In the genomic region with DNA sequence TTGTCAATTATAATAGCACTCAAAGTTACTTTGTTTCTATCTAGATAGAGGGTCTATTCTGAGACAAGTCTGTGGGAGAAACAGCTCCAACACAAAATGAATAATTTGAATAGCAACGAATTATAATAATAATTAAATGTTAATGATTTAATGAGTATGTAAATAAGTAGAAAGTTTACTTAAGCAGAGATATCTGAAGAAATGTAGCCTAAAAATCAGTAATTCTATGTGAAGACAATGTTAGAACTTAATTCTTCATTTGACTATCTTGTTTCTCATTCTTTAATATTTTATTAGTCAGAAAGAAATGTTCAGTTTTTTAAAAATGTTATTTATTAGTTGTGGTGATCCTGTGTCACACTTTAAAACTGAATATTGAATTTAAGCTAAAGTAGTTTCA, we compare ENCODE assay signal across 33 cellular contexts.
"Had no signal": no experiment of that assay in that cellular context is flagged by ENCODE, and none has a peak within 500 bp of the region (broad histone marks: within the 10 kb centered on the region; RNA-seq: fewer than 3 reads in every experiment).

No MANE protein-coding gene starts in this region.

- H3K36me3 ChIP-seq: ascending aorta, breast epithelium had no signal

- ATAC-seq: activated CD4-positive, alpha-beta T cell treated with anti-CD3 and anti-CD28 coated beads for 36 hours; activated CD8-positive, alpha-beta memory T cell treated with anti-CD3 and anti-CD28 coated beads, Interleukin-2, amount 10 ng/mL, durations not matched to agents 7 days and 5 days; activated CD8-positive, alpha-beta T cell treated with anti-CD3 and anti-CD28 coated beads, Interleukin-2, amount 10 ng/mL, durations not matched to agents 7 days and 5 days; activated naive CD4-positive, alpha-beta T cell treated with anti-CD3 and anti-CD28 coated beads, Interleukin-2, amount 50 U/mL, for 72 hours; esophagus mucosa; heart left ventricle; T-helper 17 cell had no signal

- H3K27ac Mint-ChIP-seq: activated B cell treated with CpG ODN at 0.5 μM for 24 hours; activated CD4-positive, alpha-beta memory T cell treated with anti-CD3 and anti-CD28 coated beads for 36 hours; activated CD4-positive, alpha-beta T cell treated with anti-CD3 and anti-CD28 coated beads for 36 hours; activated CD4-positive, alpha-beta T cell treated with anti-CD3 and anti-CD28 coated beads, Interleukin-2, amount 10 ng/mL, durations not matched to agents 24 days and 14 days; activated CD8-positive, alpha-beta memory T cell treated with anti-CD3 and anti-CD28 coated beads, Interleukin-2, amount 10 ng/mL, durations not matched to agents 7 days and 5 days; activated CD8-positive, alpha-beta T cell treated with anti-CD3 and anti-CD28 coated beads, Interleukin-2, amount 10 ng/mL, durations not matched to agents 7 days and 5 days; activated naive CD4-positive, alpha-beta T cell treated with anti-CD3 and anti-CD28 coated beads, Interleukin-2, amount 10 ng/mL, durations not matched to agents 7 days and 5 days; activated naive CD4-positive, alpha-beta T cell treated with anti-CD3 and anti-CD28 coated beads, Interleukin-2, amount 50 U/mL, for 72 hours; activated naive CD8-positive, alpha-beta T cell treated with anti-CD3 and anti-CD28 coated beads, Interleukin-2, amount 10 ng/mL, durations not matched to agents 7 days and 5 days; brain; dendritic cell treated with granulocyte-macrophage colony-stimulating factor and Interleukin-4, amounts not matched to agents 40 ng/mL and 50 ng/mL, for 4 days; endodermal cell; T-helper 17 cell; T-helper 2 cell treated with Interferon-gamma antibody and Interleukin-4, amounts not matched to agents 5 μg/mL and 100 μg/mL, for 36 hours had no signal

- H3K36me3 Mint-ChIP-seq: activated CD4-positive, alpha-beta memory T cell treated with anti-CD3 and anti-CD28 coated beads for 36 hours; activated CD8-positive, alpha-beta memory T cell treated with anti-CD3 and anti-CD28 coated beads, Interleukin-2, amount 10 ng/mL, durations not matched to agents 7 days and 5 days; activated naive CD4-positive, alpha-beta T cell treated with anti-CD3 and anti-CD28 coated beads, Interleukin-2, amount 10 ng/mL, durations not matched to agents 7 days and 5 days; activated naive CD4-positive, alpha-beta T cell treated with anti-CD3 and anti-CD28 coated beads, Interleukin-2, amount 50 U/mL, for 72 hours; activated naive CD8-positive, alpha-beta T cell treated with anti-CD3 and anti-CD28 coated beads, Interleukin-2, amount 10 ng/mL, durations not matched to agents 7 days and 5 days; brain had no signal

- DNase-seq: activated B cell treated with CpG ODN at 0.5 μM for 24 hours; activated CD4-positive, alpha-beta memory T cell treated with anti-CD3 and anti-CD28 coated beads for 36 hours; activated CD4-positive, alpha-beta T cell treated with anti-CD3 and anti-CD28 coated beads for 36 hours; activated CD4-positive, alpha-beta T cell treated with anti-CD3 and anti-CD28 coated beads, Interleukin-2, amount 10 ng/mL, durations not matched to agents 24 days and 14 days; activated CD4-positive, CD25-positive, alpha-beta regulatory T cell treated with anti-CD3 and anti-CD28 coated beads, Interleukin-2, amount 50 U/mL, for 72 hours; activated CD8-positive, alpha-beta memory T cell treated with anti-CD3 and anti-CD28 coated beads, Interleukin-2, amount 10 ng/mL, durations not matched to agents 7 days and 5 days; activated CD8-positive, alpha-beta memory T cell treated with anti-CD3 and anti-CD28 coated beads, Interleukin-2, amount 50 U/mL, for 4 hours; activated CD8-positive, alpha-beta T cell treated with anti-CD3 and anti-CD28 coated beads, Interleukin-2, amount 10 ng/mL, durations not matched to agents 7 days and 5 days; activated gamma-delta T cell; activated naive CD4-positive, alpha-beta T cell; activated naive CD4-positive, alpha-beta T cell treated with anti-CD3 and anti-CD28 coated beads, Interleukin-2, amount 10 ng/mL, durations not matched to agents 7 days and 5 days; activated naive CD8-positive, alpha-beta T cell treated with anti-CD3 and anti-CD28 coated beads, Interleukin-2, amount 10 ng/mL, durations not matched to agents 7 days and 5 days; activated T-cell treated with anti-CD3 and anti-CD28 coated beads, Interleukin-2, amount 50 U/mL, for 1 hour; activated T-cell treated with anti-CD3 and anti-CD28 coated beads, Interleukin-2, amount 50 U/mL, for 48 hours; dorsolateral prefrontal cortex; effector memory CD4-positive, alpha-beta T cell; endodermal cell; foreskin fibroblast; glutamatergic neuron; heart left ventricle; T-helper 1 cell; T-helper 17 cell; T1000; WERI-Rb-1 had no signal

- H3K27me3 ChIP-seq: ascending aorta, breast epithelium, dorsolateral prefrontal cortex, heart left ventricle had no signal

- H3K9me3 Mint-ChIP-seq: activated B cell treated with CpG ODN at 0.5 μM for 24 hours; activated CD4-positive, alpha-beta memory T cell treated with anti-CD3 and anti-CD28 coated beads for 36 hours; activated CD4-positive, alpha-beta T cell treated with anti-CD3 and anti-CD28 coated beads, Interleukin-2, amount 10 ng/mL, durations not matched to agents 24 days and 14 days; activated naive CD4-positive, alpha-beta T cell treated with anti-CD3 and anti-CD28 coated beads, Interleukin-2, amount 10 ng/mL, durations not matched to agents 7 days and 5 days; activated naive CD4-positive, alpha-beta T cell treated with anti-CD3 and anti-CD28 coated beads, Interleukin-2, amount 50 U/mL, for 72 hours; activated naive CD8-positive, alpha-beta T cell treated with anti-CD3 and anti-CD28 coated beads, Interleukin-2, amount 10 ng/mL, durations not matched to agents 7 days and 5 days; brain; central memory CD8-positive, alpha-beta T cell; dendritic cell treated with granulocyte-macrophage colony-stimulating factor and Interleukin-4, amounts not matched to agents 40 ng/mL and 50 ng/mL, for 4 days; endodermal cell; T-helper 2 cell treated with Interferon-gamma antibody and Interleukin-4, amounts not matched to agents 5 μg/mL and 100 μg/mL, for 36 hours had no signal

- H3K4me1 ChIP-seq: ascending aorta, breast epithelium had no signal

- H3K9me3 ChIP-seq: ascending aorta, breast epithelium, heart left ventricle had no signal

- H3K27ac ChIP-seq: ascending aorta, breast epithelium, coronary artery, dorsolateral prefrontal cortex, heart left ventricle, WERI-Rb-1 had no signal

- H3K4me3 ChIP-seq: ascending aorta, breast epithelium, coronary artery, dorsolateral prefrontal cortex, heart left ventricle had no signal

- H3K27me3 Mint-ChIP-seq: activated B cell treated with CpG ODN at 0.5 μM for 24 hours; activated CD4-positive, alpha-beta memory T cell treated with anti-CD3 and anti-CD28 coated beads for 36 hours; activated CD4-positive, alpha-beta T cell treated with anti-CD3 and anti-CD28 coated beads for 36 hours; activated CD4-positive, alpha-beta T cell treated with anti-CD3 and anti-CD28 coated beads, Interleukin-2, amount 10 ng/mL, durations not matched to agents 24 days and 14 days; activated naive CD4-positive, alpha-beta T cell treated with anti-CD3 and anti-CD28 coated beads, Interleukin-2, amount 10 ng/mL, durations not matched to agents 7 days and 5 days; activated naive CD8-positive, alpha-beta T cell treated with anti-CD3 and anti-CD28 coated beads, Interleukin-2, amount 10 ng/mL, durations not matched to agents 7 days and 5 days; brain; central memory CD8-positive, alpha-beta T cell; dendritic cell treated with granulocyte-macrophage colony-stimulating factor and Interleukin-4, amounts not matched to agents 40 ng/mL and 50 ng/mL, for 4 days; T-helper 17 cell had no signal

- H3K4me3 Mint-ChIP-seq: activated B cell treated with CpG ODN at 0.5 μM for 24 hours; activated CD4-positive, alpha-beta memory T cell treated with anti-CD3 and anti-CD28 coated beads for 36 hours; activated CD4-positive, alpha-beta T cell treated with anti-CD3 and anti-CD28 coated beads for 36 hours; activated CD4-positive, alpha-beta T cell treated with anti-CD3 and anti-CD28 coated beads, Interleukin-2, amount 10 ng/mL, durations not matched to agents 24 days and 14 days; activated CD8-positive, alpha-beta memory T cell treated with anti-CD3 and anti-CD28 coated beads, Interleukin-2, amount 10 ng/mL, durations not matched to agents 7 days and 5 days; activated CD8-positive, alpha-beta T cell treated with anti-CD3 and anti-CD28 coated beads, Interleukin-2, amount 10 ng/mL, durations not matched to agents 7 days and 5 days; activated naive CD4-positive, alpha-beta T cell treated with anti-CD3 and anti-CD28 coated beads, Interleukin-2, amount 10 ng/mL, durations not matched to agents 7 days and 5 days; activated naive CD8-positive, alpha-beta T cell treated with anti-CD3 and anti-CD28 coated beads, Interleukin-2, amount 10 ng/mL, durations not matched to agents 7 days and 5 days; brain; central memory CD8-positive, alpha-beta T cell; dendritic cell treated with granulocyte-macrophage colony-stimulating factor and Interleukin-4, amounts not matched to agents 40 ng/mL and 50 ng/mL, for 4 days; endodermal cell; T-helper 17 cell; T-helper 2 cell treated with Interferon-gamma antibody and Interleukin-4, amounts not matched to agents 5 μg/mL and 100 μg/mL, for 36 hours had no signal

- H3K4me1 Mint-ChIP-seq: activated B cell treated with CpG ODN at 0.5 μM for 24 hours; activated CD4-positive, alpha-beta T cell treated with anti-CD3 and anti-CD28 coated beads for 36 hours; activated CD8-positive, alpha-beta memory T cell treated with anti-CD3 and anti-CD28 coated beads, Interleukin-2, amount 10 ng/mL, durations not matched to agents 7 days and 5 days; activated naive CD4-positive, alpha-beta T cell treated with anti-CD3 and anti-CD28 coated beads, Interleukin-2, amount 10 ng/mL, durations not matched to agents 7 days and 5 days; activated naive CD8-positive, alpha-beta T cell treated with anti-CD3 and anti-CD28 coated beads, Interleukin-2, amount 10 ng/mL, durations not matched to agents 7 days and 5 days; brain; central memory CD8-positive, alpha-beta T cell; endodermal cell; T-helper 17 cell had no signal
